8 cellular contexts compared by ENCODE assay signal in the genomic region with DNA sequence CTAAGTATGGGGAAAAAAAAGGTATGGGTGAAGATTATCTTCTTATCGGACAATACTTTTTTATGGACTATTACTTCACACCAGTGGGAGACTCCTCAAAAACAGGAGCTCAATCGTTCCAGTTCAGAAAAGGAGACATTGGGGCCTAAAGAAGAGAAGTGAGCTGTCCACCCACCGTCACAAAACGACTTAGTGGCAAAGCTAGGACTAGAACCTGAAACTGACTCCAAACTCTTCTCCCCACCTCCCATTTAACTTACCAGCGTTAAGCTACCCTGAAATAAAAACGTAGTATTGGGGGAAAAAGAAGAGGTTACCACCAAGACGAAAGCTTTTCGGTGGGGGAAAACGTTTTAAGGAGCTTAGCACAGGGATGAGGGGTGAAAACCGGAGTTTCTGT. TPM values are rescaled to one million over a fixed set of nuclear protein-coding genes. Genes with fewer than 3 reads are reported as not detected.
DNase-seq lines count a peak whose midpoint lies in the region; ATAC-seq and TF ChIP-seq lines count a peak whose summit lies in the region.

No MANE protein-coding gene starts in this region.

- no peaks in the 10 kb centered on the region for H3K27me3 Mint-ChIP-seq in progenitor cell of endocrine pancreas

- H3K9me3 Mint-ChIP-seq in progenitor cell of endocrine pancreas (ENCODE audit: low read depth) = peaks cover 4% of the 10 kb centered on the region

- peak overlapping the region; percentile 80 for H3K27ac Mint-ChIP-seq in progenitor cell of endocrine pancreas

- H3K9me3 ChIP-seq in RWPE2 (ENCODE audit: severe bottlenecking) = no peaks in the 10 kb centered on the region

- no peak for ATAC-seq in RWPE2 (ENCODE audit: low read depth)
- no peak for ATAC-seq in GM19397 (IDR thresholded peaks at IDR 0.05; ENCODE audit: unreplicated experiment)
- ATAC-seq in GM18861 (IDR thresholded peaks at IDR 0.05; ENCODE audit: unreplicated experiment) = no peak

- peak overlapping the region; percentile 57 for H3K4me3 ChIP-seq in RWPE2 (ENCODE audit: severe bottlenecking)

- H3K4me3 Mint-ChIP-seq in progenitor cell of endocrine pancreas (ENCODE audit: low read depth) = peak overlapping the region; percentile 90

- H3K36me3 ChIP-seq in RWPE2 (ENCODE audit: low read depth) = peaks cover 44% of the 10 kb centered on the region

- H3K27me3 ChIP-seq in RWPE2 (ENCODE audit: insufficient read depth, poor library complexity, severe bottlenecking) = no peaks in the 10 kb centered on the region

- peak overlapping the region; percentile 14 for H3K27ac ChIP-seq in RWPE2 (ENCODE audit: poor library complexity, severe bottlenecking)

- peak; percentile 3 for DNase-seq in AG08395 (ENCODE audit: low spot score)
- peak; percentile 4 for DNase-seq in GM20000 (ENCODE audit: low spot score)
- no peak for DNase-seq in RWPE2 (ENCODE audit: low spot score)
- peak; percentile 6 for DNase-seq in fibroblast of gingiva (ENCODE audit: low read depth)
- DNase-seq in progenitor cell of endocrine pancreas (ENCODE audit: low spot score, unreplicated experiment) = no peak
- no peak for DNase-seq in stimulated activated CD4-positive, alpha-beta T cell treated with anti-CD3 and anti-CD28 coated beads, Interleukin-2, amount 100 ng/mL, for 48 hours

- H3K36me3 Mint-ChIP-seq in progenitor cell of endocrine pancreas (ENCODE audit: insufficient read depth) = peaks cover 3% of the 10 kb centered on the region

- H3K4me1 Mint-ChIP-seq in progenitor cell of endocrine pancreas (ENCODE audit: low read depth) = peaks cover 3% of the 10 kb centered on the region

- peaks cover 11% of the 10 kb centered on the region for H3K4me1 ChIP-seq in RWPE2 (ENCODE audit: insufficient read depth, poor library complexity, severe bottlenecking)

- no peak for TF ChIP-seq CTCF in GM20000 (IDR thresholded peaks at IDR 0.05; ENCODE audit: extremely low read depth, missing control alignments)
- TF ChIP-seq CTCF in RWPE2 (IDR thresholded peaks at IDR 0.05; ENCODE audit: poor library complexity, severe bottlenecking) = no peak
- TF ChIP-seq CTCF in progenitor cell of endocrine pancreas (IDR thresholded peaks at IDR 0.05; ENCODE audit: unreplicated experiment) = no peak

RNA-seq across cellular contexts. Expression of a gene that starts 0.5 kb away (rescaled TPM):
- total RNA-seq in progenitor cell of endocrine pancreas = 55.6 and 65.1 TPM in 2 replicates

RNA-seq across cellular contexts. Expression of a gene that starts 10.2 kb away (rescaled TPM):
- 0.38 and 0.40 TPM in 2 replicates for total RNA-seq in progenitor cell of endocrine pancreas

Comparison
In these comparisons a context has a peak if more than half of its experiments do, and no peak if none do; other contexts are left out.
1. DNase-seq: peak in AG08395 (single experiment), GM20000 (single experiment) and fibroblast of gingiva (single experiment); none in RWPE2 (single experiment), progenitor cell of endocrine pancreas (single experiment) and stimulated activated CD4-positive, alpha-beta T cell treated with anti-CD3 and anti-CD28 coated beads, Interleukin-2, amount 100 ng/mL, for 48 hours (0 of 2).